9 cellular contexts compared by ENCODE assay signal in the genomic region with DNA sequence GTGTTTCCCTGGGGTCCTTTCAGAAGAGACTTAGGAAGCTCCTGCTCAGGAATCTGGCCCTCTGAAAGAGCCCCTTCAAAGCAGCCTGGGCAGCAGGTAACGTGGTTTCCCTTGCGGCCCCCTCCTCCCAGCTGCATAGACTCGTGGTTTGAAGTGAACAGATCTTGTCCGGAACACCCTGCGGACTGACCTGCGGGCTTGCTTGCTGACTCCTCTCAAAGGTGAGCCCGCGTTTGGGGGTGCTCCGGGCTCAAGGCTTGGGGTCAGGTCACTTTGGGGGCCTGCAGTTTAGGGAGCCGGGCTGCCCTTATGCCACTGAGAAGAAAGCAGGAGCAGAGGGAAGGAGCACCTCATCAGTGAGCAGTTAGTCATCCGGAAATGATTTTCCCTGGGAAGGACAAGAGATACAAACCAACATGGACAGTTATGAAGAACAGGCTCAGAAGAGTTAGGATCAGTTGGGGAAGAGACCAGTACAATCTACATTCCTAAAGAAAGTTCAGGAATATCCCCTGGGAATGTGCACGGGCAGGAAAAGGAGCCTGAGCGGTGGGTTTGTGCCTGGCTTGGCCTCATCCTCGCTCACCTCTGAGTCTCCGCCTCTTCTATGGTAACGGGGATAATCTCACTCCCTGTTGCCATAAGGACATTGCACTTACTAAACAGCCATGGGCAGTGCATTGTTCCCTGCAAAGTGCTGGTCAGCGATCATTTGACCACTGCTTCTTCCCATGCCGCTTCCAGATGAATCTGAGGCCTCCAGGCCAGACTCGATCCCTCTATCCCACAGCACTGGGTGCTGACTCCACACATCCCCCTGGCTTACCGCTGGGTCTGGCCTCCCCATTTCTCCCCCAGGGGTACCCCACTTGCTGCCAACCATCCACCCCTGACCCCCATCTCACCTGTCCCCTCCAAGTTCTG. TPM values are rescaled to one million over a fixed set of nuclear protein-coding genes. Genes with fewer than 3 reads are reported as not detected.
DNase-seq lines count a peak whose midpoint lies in the region; ATAC-seq and TF ChIP-seq lines count a peak whose summit lies in the region.
"Had no signal": no experiment of that assay in that cellular context is flagged by ENCODE, and none has a peak within 500 bp of the region (broad histone marks: within the 10 kb centered on the region; RNA-seq: fewer than 3 reads in every experiment).

No MANE protein-coding gene starts in this region.

- POLR2A ChIA-PET in naive thymus-derived CD4-positive, alpha-beta T cell (lab: Charles Lee), result no interaction called here

- H3K9me3 Mint-ChIP-seq in natural killer cell treated with Interleukin-12 subunit alpha and Interleukin-12 subunit beta and Interleukin-15 and Interleukin-18, amount 100 ng/mL, for 72 hours, result peaks cover 4% of the 10 kb centered on the region
- no peaks in the 10 kb centered on the region for H3K9me3 Mint-ChIP-seq in natural killer cell
- H3K9me3 Mint-ChIP-seq in naive thymus-derived CD4-positive, alpha-beta T cell, result peaks cover 0 to 3% (median 0%) of the 10 kb centered on the region in 11 donors

- peaks cover 13% of the 10 kb centered on the region for H3K36me3 Mint-ChIP-seq in natural killer cell treated with Interleukin-12 subunit alpha and Interleukin-12 subunit beta and Interleukin-15 and Interleukin-18, amount 100 ng/mL, for 72 hours
- H3K36me3 Mint-ChIP-seq in natural killer cell, result no peaks in the 10 kb centered on the region
- H3K36me3 Mint-ChIP-seq in naive thymus-derived CD4-positive, alpha-beta T cell, result peaks cover 0 to 16% (median 0%) of the 10 kb centered on the region in 5 donors

- no peak for TF ChIP-seq POLR2A in uterus (IDR thresholded peaks at IDR 0.05)

- intact Hi-C loops in natural killer cell (cut with micrococcal nuclease), result no loop called here
- intact Hi-C loops in naive thymus-derived CD4-positive, alpha-beta T cell (cut with micrococcal nuclease), result no loop called here
- intact Hi-C loops in uterus (cut with DNase I; ENCODE audit: low total_unique reads), result no loop called here

- H3K4me3 Mint-ChIP-seq in natural killer cell treated with Interleukin-12 subunit alpha and Interleukin-12 subunit beta and Interleukin-15 and Interleukin-18, amount 100 ng/mL, for 72 hours, result no peak overlapping the region
- no peak overlapping the region for H3K4me3 Mint-ChIP-seq in natural killer cell
- peak overlapping the region in 1 of 10 donors; percentile 12 for H3K4me3 Mint-ChIP-seq in naive thymus-derived CD4-positive, alpha-beta T cell

- H3K27ac ChIP-seq in angular gyrus (ENCODE audit: low read depth, low read length) (peak overlapping the region; percentile 57), uterus (peak overlapping the region; percentile 76 to 80), foreskin keratinocyte (no peak overlapping the region)
- H3K27ac ChIP-seq in naive thymus-derived CD4-positive, alpha-beta T cell (ENCODE audit: low read depth, low read length), result no peak overlapping the region

- TF ChIP-seq CTCF in natural killer cell (IDR thresholded peaks at IDR 0.05) (no peak), uterus (IDR thresholded peaks at IDR 0.05) (no peak), foreskin keratinocyte (conservative IDR thresholded peaks at IDR 0.05) (no peak)

- ATAC-seq in natural killer cell treated with Interleukin-12 subunit alpha and Interleukin-12 subunit beta and Interleukin-15 and Interleukin-18, amount 100 ng/mL, for 72 hours, result no peak
- ATAC-seq in natural killer cell (no peak), foreskin keratinocyte (no peak), GM18909 (IDR thresholded peaks at IDR 0.05; ENCODE audit: poor library complexity, unreplicated experiment) (no peak), HG03354 (IDR thresholded peaks at IDR 0.05; ENCODE audit: poor library complexity, severe bottlenecking, unreplicated experiment) (no peak)
- ATAC-seq in naive thymus-derived CD4-positive, alpha-beta T cell, result no peak

- H3K4me1 ChIP-seq in naive thymus-derived CD4-positive, alpha-beta T cell (ENCODE audit: control insufficient read depth in 2 of 2, insufficient read depth in 2 of 2, low read length in 2 of 2), result peaks cover 19 to 31% of the 10 kb centered on the region in 2 donors
- H3K4me1 ChIP-seq in uterus (peaks cover 19 to 23% of the 10 kb centered on the region in 2 donors), foreskin keratinocyte (peaks cover 25% of the 10 kb centered on the region)

- peaks cover 0 to 6% of the 10 kb centered on the region in 2 donors for H3K27me3 Mint-ChIP-seq in natural killer cell treated with Interleukin-12 subunit alpha and Interleukin-12 subunit beta and Interleukin-15 and Interleukin-18, amount 100 ng/mL, for 72 hours
- H3K27me3 Mint-ChIP-seq in natural killer cell (ENCODE audit: low read depth in 2 of 2), result peaks cover 14 to 42% of the 10 kb centered on the region in 2 donors
- H3K27me3 Mint-ChIP-seq in naive thymus-derived CD4-positive, alpha-beta T cell, result no peaks in the 10 kb centered on the region

- CTCF ChIA-PET in naive thymus-derived CD4-positive, alpha-beta T cell (lab: Charles Lee), result interaction anchor here (0.8 to 1.4 kb wide), 2 partner anchors 108 to 110 kb away, joined by 3 read pairs; no protein-coding TSS in a partner anchor

- H3K27ac Mint-ChIP-seq in natural killer cell treated with Interleukin-12 subunit alpha and Interleukin-12 subunit beta and Interleukin-15 and Interleukin-18, amount 100 ng/mL, for 72 hours, result peak overlapping the region; percentile 28 to 84
- no peak overlapping the region for H3K27ac Mint-ChIP-seq in natural killer cell
- peak overlapping the region in 5 of 9 donors; percentile 21 to 86 (median 76) for H3K27ac Mint-ChIP-seq in naive thymus-derived CD4-positive, alpha-beta T cell

- no peaks in the 10 kb centered on the region for H3K9me3 ChIP-seq in naive thymus-derived CD4-positive, alpha-beta T cell (ENCODE audit: control insufficient read depth in 2 of 3, low read length in 3 of 3)
- H3K9me3 ChIP-seq in uterus, result no peaks in the 10 kb centered on the region

- H3K4me1 Mint-ChIP-seq in natural killer cell treated with Interleukin-12 subunit alpha and Interleukin-12 subunit beta and Interleukin-15 and Interleukin-18, amount 100 ng/mL, for 72 hours (ENCODE audit: low read depth in 2 of 2), result peaks cover 52 to 67% of the 10 kb centered on the region in 2 donors
- H3K4me1 Mint-ChIP-seq in natural killer cell, result peaks cover 0 to 15% of the 10 kb centered on the region in 2 donors
- H3K4me1 Mint-ChIP-seq in naive thymus-derived CD4-positive, alpha-beta T cell, result peaks cover 33 to 82% (median 42%) of the 10 kb centered on the region in 7 donors

- DNase-seq in natural killer cell treated with Interleukin-12 subunit alpha and Interleukin-12 subunit beta and Interleukin-15 and Interleukin-18, amount 100 ng/mL, for 72 hours (ENCODE audit: low spot score), result no peak
- DNase-seq in natural killer cell, result no peak
- no peak for DNase-seq in naive thymus-derived CD4-positive, alpha-beta T cell
- DNase-seq in uterus, result no peak
- DNase-seq in foreskin keratinocyte, result no peak
- DNase-seq: T1000 had no signal

- no peak overlapping the region for H3K4me3 ChIP-seq in naive thymus-derived CD4-positive, alpha-beta T cell (ENCODE audit: low read length)
- H3K4me3 ChIP-seq in uterus, result no peak overlapping the region

- H3K27me3 ChIP-seq in naive thymus-derived CD4-positive, alpha-beta T cell (ENCODE audit: control insufficient read depth in 2 of 2, insufficient read depth in 2 of 2, low read length in 2 of 2), result no peaks in the 10 kb centered on the region
- no peaks in the 10 kb centered on the region for H3K27me3 ChIP-seq in uterus
- H3K27me3 ChIP-seq in foreskin keratinocyte, result no peaks in the 10 kb centered on the region

- H3K36me3 ChIP-seq in naive thymus-derived CD4-positive, alpha-beta T cell (ENCODE audit: control insufficient read depth in 2 of 3, insufficient read depth in 3 of 3, low read length in 3 of 3), result no peaks in the 10 kb centered on the region
- no peaks in the 10 kb centered on the region for H3K36me3 ChIP-seq in uterus

RNA-seq across cellular contexts. Expression of gene LDHD, which starts 10.0 kb away (rescaled TPM):
- total RNA-seq in natural killer cell treated with Interleukin-12 subunit alpha and Interleukin-12 subunit beta and Interleukin-15 and Interleukin-18, amount 100 ng/mL, for 72 hours, result 1 to 10 TPM in 1 of 2 donors, under 1 TPM in 1; 0.19 to 1.1 TPM
- total RNA-seq in natural killer cell (1 to 10 TPM in 1 of 3 donors, under 1 TPM in 1, not detected in 1; 0.12 to 1.3 TPM), uterus (1 to 10 TPM; 1.3 to 5.7 (median 3.3) TPM), foreskin keratinocyte (0.48 and 0.49 TPM in 2 replicates)
- total RNA-seq in naive thymus-derived CD4-positive, alpha-beta T cell, result 1 to 10 TPM in 1 of 5 experiments, under 1 TPM in 4; 0.31 to 2.7 (median 0.40) TPM
- polyA plus RNA-seq in naive thymus-derived CD4-positive, alpha-beta T cell, result under 1 TPM in 1 of 2 donors, not detected in 1; 0.51 TPM
- 0.45 and 0.50 TPM in 2 replicates for polyA plus RNA-seq in foreskin keratinocyte

RNA-seq across cellular contexts. Expression of gene ZFP1, which starts 41.7 kb away (rescaled TPM):
- 10 to 100 TPM; 11.2 to 16.7 TPM for total RNA-seq in natural killer cell treated with Interleukin-12 subunit alpha and Interleukin-12 subunit beta and Interleukin-15 and Interleukin-18, amount 100 ng/mL, for 72 hours
- total RNA-seq in natural killer cell (10 to 100 TPM in 2 of 3 donors, 1 to 10 TPM in 1; 9.0 to 16.2 (median 14.9) TPM), uterus (10 to 100 TPM in 3 of 4 donors, 1 to 10 TPM in 1; 5.9 to 39.7 (median 16.2) TPM), foreskin keratinocyte (12.9 and 15.5 TPM in 2 replicates)
- 10 to 100 TPM in 3 of 5 experiments, 1 to 10 TPM in 2; 8.6 to 13.4 (median 10.1) TPM for total RNA-seq in naive thymus-derived CD4-positive, alpha-beta T cell
- polyA plus RNA-seq in naive thymus-derived CD4-positive, alpha-beta T cell, result 10 to 100 TPM; 20.5 to 22.5 TPM
- 2.7 and 4.3 TPM in 2 replicates for polyA plus RNA-seq in foreskin keratinocyte

Comparison
In these comparisons a context has a peak if more than half of its experiments do, and no peak if none do; other contexts are left out.
1. H3K27ac Mint-ChIP-seq: peak in natural killer cell treated with Interleukin-12 subunit alpha and Interleukin-12 subunit beta and Interleukin-15 and Interleukin-18, amount 100 ng/mL, for 72 hours (2 of 2) and naive thymus-derived CD4-positive, alpha-beta T cell (5 of 9); none in natural killer cell (0 of 2).
2. H3K27ac ChIP-seq: peak in angular gyrus (single experiment) and uterus (2 of 2); none in naive thymus-derived CD4-positive, alpha-beta T cell (single experiment) and foreskin keratinocyte (single experiment).